In genomic region chr12:93509506-93509905, GRCh38 we compare ENCODE assay signal across 34 cellular contexts.
"Had no signal": no experiment of that assay in that cellular context is flagged by ENCODE, and none has a peak within 500 bp of the region (broad histone marks: within the 10 kb centered on the region; RNA-seq: fewer than 3 reads in every experiment).

No MANE protein-coding gene starts in this region.

- H3K4me3 ChIP-seq: MG63 had no signal

- H3K27me3 ChIP-seq: MG63 had no signal

- H3K36me3 ChIP-seq: MG63 had no signal

- H3K9me3 ChIP-seq: MG63 had no signal

- DNase-seq: Karpas-422, Kasumi-1, MG63, MM.1S, MV-4-11, NCI-H1048, NCI-H1092, NCI-H1092 treated with DMSO at 0.1 percent for 48 hours, NCI-H1105, NCI-H1105 treated with DMSO at 0.1 percent for 48 hours, NCI-H1417, NCI-H1417 treated with DMSO at 0.1 percent for 48 hours, NCI-H1436, NCI-H1436 treated with DMSO at 0.1 percent for 48 hours, NCI-H146, NCI-H1694, NCI-H1694 treated with DMSO at 0.1 percent for 48 hours, NCI-H187, NCI-H187 treated with DMSO at 0.1 percent for 48 hours, NCI-H1930, NCI-H2029, NCI-H2029 treated with DMSO at 0.1 percent for 48 hours, NCI-H2081, NCI-H2081 treated with DMSO at 0.1 percent for 48 hours, NCI-H2107, NCI-H2171, NCI-H2171 treated with DMSO at 0.1 percent for 48 hours, NCI-H2227 treated with DMSO at 0.1 percent for 48 hours, NCI-H226, NCI-H345, NCI-H446, NCI-H446 treated with DMSO at 0.1 percent for 48 hours, NCI-H510A, NCI-H510A treated with DMSO at 0.1 percent for 48 hours had no signal
